Comparison of ENCODE assay signal across 21 cellular contexts in the genomic region with DNA sequence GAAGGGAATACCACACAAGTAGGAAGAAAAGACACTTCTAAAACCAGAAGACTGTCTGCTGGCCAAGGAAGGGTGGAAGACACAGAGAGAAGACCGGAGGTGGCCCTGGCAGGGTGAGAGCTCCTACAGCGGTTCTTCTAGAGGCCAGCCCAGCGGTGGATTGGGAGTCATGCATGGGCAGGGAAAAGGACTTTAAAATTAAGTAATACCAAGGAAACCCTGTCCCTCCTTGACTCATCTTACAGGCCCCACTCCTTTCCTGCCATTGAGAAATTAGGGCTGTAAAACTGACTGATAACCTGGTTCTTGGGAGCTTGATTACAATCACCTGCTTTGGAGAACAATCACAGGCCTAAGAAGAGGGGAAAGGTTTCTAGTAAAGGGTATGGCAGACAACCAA. TPM values are rescaled to one million over a fixed set of nuclear protein-coding genes. Genes with fewer than 3 reads are reported as not detected.
"Had no signal": no experiment of that assay in that cellular context is flagged by ENCODE, and none has a peak within 500 bp of the region (broad histone marks: within the 10 kb centered on the region; RNA-seq: fewer than 3 reads in every experiment).

No MANE protein-coding gene starts in this region.

- H3K9ac ChIP-seq: neural progenitor cell, SK-N-SH had no signal

- H3K4me1 ChIP-seq: neural progenitor cell had no signal

- H3K36me3 ChIP-seq: left lung, prostate gland, thyroid gland had no signal

- ATAC-seq: effector memory CD8-positive, alpha-beta T cell; left lung; right cardiac atrium; stimulated activated naive B cell treated with anti-CD40 and anti-IgM and Interleukin-4, amounts not matched to agents 10 μg/mL and 1 μg/mL and 100 μg/mL, for 72 hours; T-cell had no signal

- DNase-seq: activated CD4-positive, alpha-beta T cell treated with anti-CD3 and anti-CD28 coated beads, Interleukin-2, amount 10 ng/mL, durations not matched to agents 7 days and 5 days; activated CD4-positive, CD25-positive, alpha-beta regulatory T cell; amniotic stem cell; effector memory CD8-positive, alpha-beta T cell; foreskin fibroblast; right cardiac atrium; SHP77 treated with DMSO at 0.1 percent for 48 hours; SK-N-SH; stimulated activated naive B cell treated with anti-CD40 and anti-IgM and Interleukin-4, amounts not matched to agents 10 μg/mL and 1 μg/mL and 100 μg/mL, for 72 hours; T-cell; T-helper 9 cell; thyroid gland had no signal

- H3K27ac ChIP-seq: left lung, neural progenitor cell, prostate gland, skin epidermis, thyroid gland had no signal

- H3K27me3 ChIP-seq: left lung, neural progenitor cell, thyroid gland had no signal

- H3K4me3 ChIP-seq: left lung, neural progenitor cell, prostate gland, skin epidermis, thyroid gland had no signal

- H3K9me3 ChIP-seq: prostate gland, thyroid gland had no signal

RNA-seq across cellular contexts. Expression of gene CALML3, which starts 16.1 kb away (rescaled TPM):
- total RNA-seq: activated CD4-positive, alpha-beta T cell treated with anti-CD3 and anti-CD28 coated beads, Interleukin-2, amount 10 ng/mL, durations not matched to agents 7 days and 5 days; dermis microvascular lymphatic vessel endothelial cell; glomerular endothelial cell; left lung; lung microvascular endothelial cell; osteocyte; right cardiac atrium; T-cell had no signal

RNA-seq across cellular contexts. Expression of gene CALML5, which starts 41.5 kb away (rescaled TPM):
- total RNA-seq: activated CD4-positive, alpha-beta T cell treated with anti-CD3 and anti-CD28 coated beads, Interleukin-2, amount 10 ng/mL, durations not matched to agents 7 days and 5 days; cerebellum; dermis microvascular lymphatic vessel endothelial cell; glomerular endothelial cell; left lung; lung microvascular endothelial cell; osteocyte; right cardiac atrium; T-cell; thyroid gland had no signal
